13 cellular contexts compared by ENCODE assay signal in the genomic region with DNA sequence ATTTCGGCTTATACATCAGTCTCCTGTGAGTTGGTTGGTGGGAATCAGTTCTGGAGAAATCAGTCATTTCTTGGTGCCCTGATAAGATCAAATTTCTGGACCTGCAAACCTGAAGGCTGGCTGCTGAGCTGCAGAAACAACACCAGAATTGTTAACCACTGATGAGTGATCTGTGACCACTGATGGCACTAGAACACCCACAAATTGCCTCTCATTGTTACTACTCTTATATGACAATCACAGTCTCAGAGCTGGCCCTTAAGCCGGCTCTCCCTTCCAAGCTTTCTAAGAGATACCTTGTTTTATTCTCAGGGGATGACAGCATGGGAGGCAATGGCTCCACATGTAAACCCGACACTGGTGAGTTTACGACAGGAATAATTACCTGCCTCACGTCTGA. TPM values are rescaled to one million over a fixed set of nuclear protein-coding genes. Genes with fewer than 3 reads are reported as not detected.
A peak's percentile ranks its signal among the peaks of the same experiment; 100 is the strongest.
DNase-seq lines count a peak whose midpoint lies in the region; ATAC-seq and TF ChIP-seq lines count a peak whose summit lies in the region.
"Had no signal": no experiment of that assay in that cellular context is flagged by ENCODE, and none has a peak within 500 bp of the region (broad histone marks: within the 10 kb centered on the region; RNA-seq: fewer than 3 reads in every experiment).

No MANE protein-coding gene starts in this region.

- peaks cover 10% of the 10 kb centered on the region for H3K9me3 Mint-ChIP-seq in activated naive CD4-positive, alpha-beta T cell treated with anti-CD3 and anti-CD28 coated beads, Interleukin-2, amount 50 U/mL, for 24 hours
- H3K9me3 Mint-ChIP-seq in progenitor cell of endocrine pancreas (ENCODE audit: low read depth): no peaks in the 10 kb centered on the region

- H3K27me3 Mint-ChIP-seq in activated naive CD4-positive, alpha-beta T cell treated with anti-CD3 and anti-CD28 coated beads, Interleukin-2, amount 50 U/mL, for 24 hours: no peaks in the 10 kb centered on the region
- no peaks in the 10 kb centered on the region for H3K27me3 Mint-ChIP-seq in progenitor cell of endocrine pancreas

- H3K36me3 Mint-ChIP-seq in activated naive CD4-positive, alpha-beta T cell treated with anti-CD3 and anti-CD28 coated beads, Interleukin-2, amount 50 U/mL, for 24 hours: peaks cover 15% of the 10 kb centered on the region
- H3K36me3 Mint-ChIP-seq in progenitor cell of endocrine pancreas (ENCODE audit: insufficient read depth): peaks cover 4% of the 10 kb centered on the region

- DNase-seq in NOMO-1 treated with DMSO at 0.1 percent for 48 hours (lab: John Stamatoyannopoulos, UW; ENCODE audit: unreplicated experiment) (peak; percentile 21), NOMO-1 treated with dmso at 0.1 percent for 144 hours (lab: John Stamatoyannopoulos, UW; ENCODE audit: unreplicated experiment) (no peak), DMS153 (lab: John Stamatoyannopoulos, UW) (no peak), progenitor cell of endocrine pancreas (ENCODE audit: low spot score, unreplicated experiment) (no peak), GF-D8 (lab: John Stamatoyannopoulos, UW) (no peak)
- peak; percentile 11 to 40 for DNase-seq in stimulated activated CD4-positive, alpha-beta T cell treated with anti-CD3 and anti-CD28 coated beads, Interleukin-4, amount 100 ng/mL, for 48 hours (ENCODE audit: low read depth in 2 of 2)
- DNase-seq: GDM1, Karpas-422 had no signal

- peaks cover 62% of the 10 kb centered on the region for H3K4me1 Mint-ChIP-seq in activated naive CD4-positive, alpha-beta T cell treated with anti-CD3 and anti-CD28 coated beads, Interleukin-2, amount 50 U/mL, for 24 hours
- H3K4me1 Mint-ChIP-seq in progenitor cell of endocrine pancreas (ENCODE audit: low read depth): no peaks in the 10 kb centered on the region

- peak overlapping the region; percentile 94 for H3K27ac Mint-ChIP-seq in activated naive CD4-positive, alpha-beta T cell treated with anti-CD3 and anti-CD28 coated beads, Interleukin-2, amount 50 U/mL, for 24 hours
- no peak overlapping the region for H3K27ac Mint-ChIP-seq in progenitor cell of endocrine pancreas

- H3K4me3 Mint-ChIP-seq in activated naive CD4-positive, alpha-beta T cell treated with anti-CD3 and anti-CD28 coated beads, Interleukin-2, amount 50 U/mL, for 24 hours: peak overlapping the region; percentile 95
- no peak overlapping the region for H3K4me3 Mint-ChIP-seq in progenitor cell of endocrine pancreas (ENCODE audit: low read depth)

- ATAC-seq in HG02798 (IDR thresholded peaks at IDR 0.05; ENCODE audit: poor library complexity, unreplicated experiment): peak; percentile 42
- ATAC-seq: sciatic nerve had no signal

- no peak for TF ChIP-seq CTCF in progenitor cell of endocrine pancreas (IDR thresholded peaks at IDR 0.05; ENCODE audit: unreplicated experiment)

RNA-seq across cellular contexts. Expression of a gene that starts 1.9 kb away (rescaled TPM):
- total RNA-seq in progenitor cell of endocrine pancreas: 0.55 and 0.69 TPM in 2 replicates

RNA-seq across cellular contexts. Expression of a gene that starts 26.4 kb away (rescaled TPM):
- total RNA-seq in progenitor cell of endocrine pancreas: 212 and 214 TPM in 2 replicates

RNA-seq across cellular contexts. Expression of a gene that starts 26.6 kb away (rescaled TPM):
- 91.2 and 93.6 TPM in 2 replicates for total RNA-seq in progenitor cell of endocrine pancreas

RNA-seq across cellular contexts. Expression of a gene that starts 27.7 kb away (rescaled TPM):
- not detected in 2 replicates for total RNA-seq in progenitor cell of endocrine pancreas
- total RNA-seq: bronchial epithelial cell, lung microvascular endothelial cell had no signal

RNA-seq across cellular contexts. Expression of a gene that starts 27.7 kb away (rescaled TPM):
- total RNA-seq in progenitor cell of endocrine pancreas: not detected in 2 replicates
- total RNA-seq: bronchial epithelial cell, lung microvascular endothelial cell had no signal

Comparison
In these comparisons a context has a peak if more than half of its experiments do, and no peak if none do; other contexts are left out.
1. DNase-seq: peak in NOMO-1 treated with DMSO at 0.1 percent for 48 hours (single experiment) and stimulated activated CD4-positive, alpha-beta T cell treated with anti-CD3 and anti-CD28 coated beads, Interleukin-4, amount 100 ng/mL, for 48 hours (2 of 2); none in NOMO-1 treated with dmso at 0.1 percent for 144 hours (single experiment), DMS153 (single experiment), progenitor cell of endocrine pancreas (single experiment) and GF-D8 (single experiment).